Comparison of ENCODE assay signal across 12 cellular contexts in genomic region chr9:91395106-91395552, GRCh38. TPM values are rescaled to one million over a fixed set of nuclear protein-coding genes. Genes with fewer than 3 reads are reported as not detected.
DNase-seq lines count a peak whose midpoint lies in the region; ATAC-seq lines count a peak whose summit lies in the region.
"Had no signal": no experiment of that assay in that cellular context is flagged by ENCODE, and none has a peak within 500 bp of the region (broad histone marks: within the 10 kb centered on the region; RNA-seq: fewer than 3 reads in every experiment).

No MANE protein-coding gene starts in this region.

- POLR2A ChIA-PET in activated CD8-positive, alpha-beta T cell treated with anti-CD3 and anti-CD28 coated beads, Interleukin-2, amount 10 ng/mL, durations not matched to agents 7 days and 5 days (lab: Charles Lee) = no interaction called here

- no peak overlapping the region for H3K4me3 Mint-ChIP-seq in activated CD8-positive, alpha-beta T cell treated with anti-CD3 and anti-CD28 coated beads, Interleukin-2, amount 10 ng/mL, durations not matched to agents 7 days and 5 days
- H3K4me3 Mint-ChIP-seq: CD4-positive, CD25-positive, alpha-beta regulatory T cell had no signal

- peak; percentile 40 for ATAC-seq in activated CD8-positive, alpha-beta T cell treated with anti-CD3 and anti-CD28 coated beads, Interleukin-2, amount 10 ng/mL, durations not matched to agents 7 days and 5 days
- ATAC-seq in GM21723 (IDR thresholded peaks at IDR 0.05; ENCODE audit: unreplicated experiment) (no peak), GM19463 (IDR thresholded peaks at IDR 0.05; ENCODE audit: unreplicated experiment) (no peak), GM21717 (IDR thresholded peaks at IDR 0.05; ENCODE audit: unreplicated experiment) (no peak)
- ATAC-seq: left ventricle myocardium superior had no signal

- no peaks in the 10 kb centered on the region for H3K9me3 Mint-ChIP-seq in activated CD8-positive, alpha-beta T cell treated with anti-CD3 and anti-CD28 coated beads, Interleukin-2, amount 10 ng/mL, durations not matched to agents 7 days and 5 days (ENCODE audit: insufficient read depth)

- no peaks in the 10 kb centered on the region for H3K27me3 Mint-ChIP-seq in activated CD8-positive, alpha-beta T cell treated with anti-CD3 and anti-CD28 coated beads, Interleukin-2, amount 10 ng/mL, durations not matched to agents 7 days and 5 days (ENCODE audit: low read depth)

- DNase-seq in AG08396 (ENCODE audit: low spot score) (peak; percentile 28), HT1080 (ENCODE audit: low read depth) (peak; percentile 36), iris pigment epithelial cell (ENCODE audit: low read depth) (peak; percentile 91), middle frontal gyrus (ENCODE audit: extremely low spot score, low spot score) (no peak)
- DNase-seq in activated CD8-positive, alpha-beta T cell treated with anti-CD3 and anti-CD28 coated beads, Interleukin-2, amount 10 ng/mL, durations not matched to agents 7 days and 5 days = no peak
- DNase-seq: GOT3, left ventricle myocardium superior, NCI-H1930 had no signal

- no peaks in the 10 kb centered on the region for H3K36me3 Mint-ChIP-seq in activated CD8-positive, alpha-beta T cell treated with anti-CD3 and anti-CD28 coated beads, Interleukin-2, amount 10 ng/mL, durations not matched to agents 7 days and 5 days (ENCODE audit: low read depth)
- H3K36me3 Mint-ChIP-seq: CD4-positive, CD25-positive, alpha-beta regulatory T cell had no signal

- CTCF ChIA-PET in activated CD8-positive, alpha-beta T cell treated with anti-CD3 and anti-CD28 coated beads, Interleukin-2, amount 10 ng/mL, durations not matched to agents 7 days and 5 days (lab: Charles Lee) = interaction anchor here (1.0 kb wide), 2 partner anchors 27 to 358 kb away, joined by 3 to 4 read pairs; no protein-coding TSS in a partner anchor

- peaks cover 19% of the 10 kb centered on the region for H3K4me1 Mint-ChIP-seq in activated CD8-positive, alpha-beta T cell treated with anti-CD3 and anti-CD28 coated beads, Interleukin-2, amount 10 ng/mL, durations not matched to agents 7 days and 5 days (ENCODE audit: low read depth)

- peak overlapping the region; percentile 76 for H3K27ac Mint-ChIP-seq in activated CD8-positive, alpha-beta T cell treated with anti-CD3 and anti-CD28 coated beads, Interleukin-2, amount 10 ng/mL, durations not matched to agents 7 days and 5 days

RNA-seq across cellular contexts. Expression of gene NFIL3, which starts 28.5 kb away (rescaled TPM):
- 5.9 and 6.1 TPM in 2 replicates for total RNA-seq in HT1080 (2014; rRNA removed; shearing (Covaris generic))
- polyA plus RNA-seq in HT1080 (2015; cell fraction: cytosol; rRNA removed) = 10.5 and 14.6 TPM in 2 replicates
- 13.4 and 15.3 TPM in 2 replicates for polyA plus RNA-seq in HT1080 (2015; cell fraction: nucleus; rRNA removed)
- 10 to 100 TPM; 38.1 to 39.5 TPM for total RNA-seq in activated CD8-positive, alpha-beta T cell treated with anti-CD3 and anti-CD28 coated beads, Interleukin-2, amount 10 ng/mL, durations not matched to agents 7 days and 5 days

RNA-seq across cellular contexts. Expression of gene AUH, which starts 33.4 kb away (rescaled TPM):
- total RNA-seq in HT1080 (2014; rRNA removed; shearing (Covaris generic)) = 12.0 and 16.8 TPM in 2 replicates
- polyA plus RNA-seq in HT1080 (2015; cell fraction: cytosol; rRNA removed) = 7.8 and 8.7 TPM in 2 replicates
- polyA plus RNA-seq in HT1080 (2015; cell fraction: nucleus; rRNA removed) = 22.8 and 23.6 TPM in 2 replicates
- total RNA-seq in activated CD8-positive, alpha-beta T cell treated with anti-CD3 and anti-CD28 coated beads, Interleukin-2, amount 10 ng/mL, durations not matched to agents 7 days and 5 days = 10 to 100 TPM; 15.5 to 15.6 TPM

Comparison
In these comparisons a context has a peak if more than half of its experiments do, and no peak if none do; other contexts are left out.
1. DNase-seq: peak in AG08396 (single experiment), HT1080 (single experiment) and iris pigment epithelial cell (single experiment); none in activated CD8-positive, alpha-beta T cell treated with anti-CD3 and anti-CD28 coated beads, Interleukin-2, amount 10 ng/mL, durations not matched to agents 7 days and 5 days (single experiment) and middle frontal gyrus (single experiment).